ENCODE assay signal across 10 cellular contexts in the genomic region with DNA sequence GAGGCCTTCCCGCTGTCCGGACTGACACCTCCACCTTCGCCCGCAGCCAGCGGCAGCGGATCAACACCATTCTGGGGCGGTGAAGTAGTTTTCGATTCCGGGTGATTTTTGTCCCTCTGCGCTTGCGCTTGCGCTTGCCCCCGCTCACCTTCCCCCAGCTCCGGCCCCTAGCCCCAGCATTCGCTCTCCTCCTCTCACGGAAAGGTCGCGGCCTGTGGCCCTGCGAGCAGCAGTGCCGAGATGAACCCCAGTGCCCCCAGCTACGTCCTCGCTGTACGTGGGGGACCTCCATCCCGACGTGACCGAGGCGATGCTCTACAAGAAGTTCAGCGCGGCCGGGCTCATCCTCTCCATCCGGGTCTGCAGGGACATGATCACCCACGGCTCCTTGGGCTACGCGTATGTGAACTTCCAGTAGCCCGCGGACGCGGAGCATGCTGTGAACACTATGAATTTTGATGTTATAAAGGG. TPM values are rescaled to one million over a fixed set of nuclear protein-coding genes. Genes with fewer than 3 reads are reported as not detected.
DNase-seq lines count a peak whose midpoint lies in the region; ATAC-seq and TF ChIP-seq lines count a peak whose summit lies in the region.
"Had no signal": no experiment of that assay in that cellular context is flagged by ENCODE, and none has a peak within 500 bp of the region (broad histone marks: within the 10 kb centered on the region; RNA-seq: fewer than 3 reads in every experiment).

No MANE protein-coding gene starts in this region.

- peaks cover 6% of the 10 kb centered on the region for H3K4me1 Mint-ChIP-seq in activated CD4-positive, alpha-beta memory T cell treated with anti-CD3 and anti-CD28 coated beads for 36 hours (ENCODE audit: low read depth)
- H3K4me1 Mint-ChIP-seq in glutamatergic neuron (ENCODE audit: low read depth, unreplicated experiment): no peaks in the 10 kb centered on the region

- H3K4me3 ChIP-seq in sigmoid colon: peak overlapping the region; percentile 34 to 56 (median 50)

- H3K36me3 ChIP-seq in sigmoid colon: no peaks in the 10 kb centered on the region

- peak overlapping the region; percentile 44 to 64 (median 61) for H3K27ac ChIP-seq in sigmoid colon

- no peak for ATAC-seq in GM21717 (IDR thresholded peaks at IDR 0.05; ENCODE audit: unreplicated experiment)

- CTCF ChIA-PET in activated CD4-positive, alpha-beta memory T cell treated with anti-CD3 and anti-CD28 coated beads for 36 hours (lab: Charles Lee): interaction anchor here (0.6 kb wide), 1 partner anchor 435 kb away, joined by 3 read pairs; no protein-coding TSS in a partner anchor

- DNase-seq in GM13976 (ENCODE audit: low spot score) (peak; percentile 32), glutamatergic neuron (peak; percentile 23), sigmoid colon (peak; percentile 73), NCI-H510A (lab: John Stamatoyannopoulos, UW) (no peak), iPS-NIHi7 (ENCODE audit: extremely low spot score) (no peak), islet precursor cell (no peak)
- no peak for DNase-seq in activated CD4-positive, alpha-beta memory T cell treated with anti-CD3 and anti-CD28 coated beads for 36 hours
- DNase-seq: activated gamma-delta T cell treated with Interleukin-2 at 50 U/mL for 16 hours, NCI-H2171 treated with DMSO at 0.1 percent for 48 hours had no signal

- POLR2A ChIA-PET in activated CD4-positive, alpha-beta memory T cell treated with anti-CD3 and anti-CD28 coated beads for 36 hours (lab: Charles Lee): no interaction called here

- in situ Hi-C loops in GM13976 (cut with MboI; ENCODE audit: low sequenced_read_pairs, unreplicated experiment): no loop called here

- H3K4me3 Mint-ChIP-seq in activated CD4-positive, alpha-beta memory T cell treated with anti-CD3 and anti-CD28 coated beads for 36 hours: peak overlapping the region; percentile 51
- peak overlapping the region; percentile 86 for H3K4me3 Mint-ChIP-seq in glutamatergic neuron (ENCODE audit: unreplicated experiment)

- no peaks in the 10 kb centered on the region for H3K36me3 Mint-ChIP-seq in activated CD4-positive, alpha-beta memory T cell treated with anti-CD3 and anti-CD28 coated beads for 36 hours
- H3K36me3 Mint-ChIP-seq in glutamatergic neuron (ENCODE audit: unreplicated experiment): no peaks in the 10 kb centered on the region

- peaks cover 10% of the 10 kb centered on the region for H3K9me3 Mint-ChIP-seq in activated CD4-positive, alpha-beta memory T cell treated with anti-CD3 and anti-CD28 coated beads for 36 hours
- peaks cover 4% of the 10 kb centered on the region for H3K9me3 Mint-ChIP-seq in glutamatergic neuron (ENCODE audit: unreplicated experiment)

- no peak for TF ChIP-seq POLR2A in sigmoid colon (IDR thresholded peaks at IDR 0.05)

- 40 to 78% methylated on average over 38 of the region's 38 CpGs for WGBS in sigmoid colon, 2 donors

- peaks cover 0 to 6% (median 0%) of the 10 kb centered on the region in 4 donors for H3K9me3 ChIP-seq in sigmoid colon

- intact Hi-C loops in activated CD4-positive, alpha-beta memory T cell treated with anti-CD3 and anti-CD28 coated beads for 36 hours (cut with micrococcal nuclease): no loop called here
- intact Hi-C loops in sigmoid colon (cut with DNase I): no loop called here

- H3K27me3 ChIP-seq in sigmoid colon: no peaks in the 10 kb centered on the region

- H3K27me3 Mint-ChIP-seq in activated CD4-positive, alpha-beta memory T cell treated with anti-CD3 and anti-CD28 coated beads for 36 hours: peaks cover 20% of the 10 kb centered on the region
- no peaks in the 10 kb centered on the region for H3K27me3 Mint-ChIP-seq in glutamatergic neuron (ENCODE audit: unreplicated experiment)

- H3K27ac Mint-ChIP-seq in activated CD4-positive, alpha-beta memory T cell treated with anti-CD3 and anti-CD28 coated beads for 36 hours: no peak overlapping the region
- H3K27ac Mint-ChIP-seq in glutamatergic neuron (ENCODE audit: unreplicated experiment): no peak overlapping the region

- no peak for TF ChIP-seq CTCF in GM13976 (IDR thresholded peaks at IDR 0.05; ENCODE audit: borderline replicate concordance, control extremely low read depth, extremely low read depth, insufficient read depth, missing control alignments)
- no peak for TF ChIP-seq CTCF in glutamatergic neuron (IDR thresholded peaks at IDR 0.05; ENCODE audit: partially characterized antibody, unreplicated experiment)
- TF ChIP-seq CTCF in sigmoid colon (IDR thresholded peaks at IDR 0.05): no peak

- TF ChIP-seq EP300 in sigmoid colon (IDR thresholded peaks at IDR 0.05): no peak

- H3K4me1 ChIP-seq in sigmoid colon: peaks cover 0 to 10% (median 0%) of the 10 kb centered on the region in 4 donors

RNA-seq across cellular contexts. Expression of gene SRGAP1, which starts 22.7 kb away (rescaled TPM):
- under 1 TPM; 0.10 to 0.12 TPM for total RNA-seq in activated CD4-positive, alpha-beta memory T cell treated with anti-CD3 and anti-CD28 coated beads for 36 hours
- total RNA-seq in glutamatergic neuron (ENCODE audit: unreplicated experiment): 52.0 TPM
- total RNA-seq in sigmoid colon: 10 to 100 TPM in 2 of 4 donors, 1 to 10 TPM in 2; 5.4 to 16.3 (median 10.1) TPM
- 1 to 10 TPM; 2.4 to 4.7 (median 2.8) TPM for polyA plus RNA-seq in sigmoid colon

RNA-seq across cellular contexts. Expression of gene RXYLT1, which starts 42.1 kb away (rescaled TPM):
- total RNA-seq in activated CD4-positive, alpha-beta memory T cell treated with anti-CD3 and anti-CD28 coated beads for 36 hours: 10 to 100 TPM; 14.0 to 14.3 TPM
- total RNA-seq in glutamatergic neuron (ENCODE audit: unreplicated experiment) (6.7 TPM), sigmoid colon (10 to 100 TPM; 12.1 to 17.0 (median 15.3) TPM)
- polyA plus RNA-seq in sigmoid colon: 10 to 100 TPM in 1 of 3 donors, 1 to 10 TPM in 2; 4.2 to 10.4 (median 5.8) TPM

Comparison
In these comparisons a context has a peak if more than half of its experiments do, and no peak if none do; other contexts are left out.
1. DNase-seq: peak in GM13976 (single experiment), glutamatergic neuron (single experiment) and sigmoid colon (single experiment); none in activated CD4-positive, alpha-beta memory T cell treated with anti-CD3 and anti-CD28 coated beads for 36 hours (single experiment), NCI-H510A (single experiment), iPS-NIHi7 (single experiment) and islet precursor cell (single experiment).
2. RNA of gene SRGAP1, which starts 22.7 kb away (total RNA-seq): 52.0 TPM in glutamatergic neuron (single experiment) and 5.4 to 16.3 TPM in sigmoid colon; 0.10 to 0.12 TPM in activated CD4-positive, alpha-beta memory T cell treated with anti-CD3 and anti-CD28 coated beads for 36 hours; every median in the first group is over 4 times any median in the second.